1 cellular context compared by ENCODE assay signal in genomic region chr13:99200433-99201167, GRCh38.
A peak's percentile ranks its signal among the peaks of the same experiment; 100 is the strongest.
TF ChIP-seq lines count a peak whose summit lies in the region.

Gene UBAC2 (plus strand): TSS chr13:99200854. CDS start chr13:99200909, 55 bp downstream.

TF ChIP-seq in WTC11, 78 proteins besides CTCF, POLR2A, EP300 and RAD21 (continued from another document):
- TF ChIP-seq ZNF281 (CRISPR knock-in tag; IDR thresholded peaks at IDR 0.05) (peak; percentile 77; the same call in 1 of the 2 replicates), HMGA2 (CRISPR knock-in tag; IDR thresholded peaks at IDR 0.05) (0 out of 2 replicates have a peak, but pooled peaks have one; percentile 28), NFATC4 (CRISPR knock-in tag; IDR thresholded peaks at IDR 0.05) (peak; percentile 68; the same call in 1 of the 2 replicates), GTF2I (CRISPR knock-in tag; conservative IDR thresholded peaks at IDR 0.05) (no peak), ZNF317 (CRISPR knock-in tag; IDR thresholded peaks at IDR 0.05; ENCODE audit: borderline replicate concordance, low read depth) (no peak), ZNF416 (CRISPR knock-in tag; IDR thresholded peaks at IDR 0.05) (0 out of 2 replicates have a peak, but pooled peaks have one; percentile 71), MAX (CRISPR knock-in tag; IDR thresholded peaks at IDR 0.05) (peak; percentile 79), ZBTB21 (CRISPR knock-in tag; IDR thresholded peaks at IDR 0.05; ENCODE audit: borderline replicate concordance) (peak; percentile 57), ZNF138 (CRISPR knock-in tag; conservative IDR thresholded peaks at IDR 0.05) (0 out of 2 replicates have a peak, but pooled peaks have one; percentile 80), RELA (CRISPR knock-in tag; IDR thresholded peaks at IDR 0.05; ENCODE audit: borderline replicate concordance) (peak; percentile 29; the same call in 1 of the 2 replicates), USF2 (CRISPR knock-in tag; IDR thresholded peaks at IDR 0.05) (peak; percentile 15), FOXP4 (CRISPR knock-in tag; IDR thresholded peaks at IDR 0.05) (peak; percentile 70), MYBL2 (CRISPR knock-in tag; IDR thresholded peaks at IDR 0.05) (0 out of 2 replicates have a peak, but pooled peaks have one; percentile 17), ZBTB43 (CRISPR knock-in tag; IDR thresholded peaks at IDR 0.05) (no peak), ZNF512 (CRISPR knock-in tag; IDR thresholded peaks at IDR 0.05; ENCODE audit: borderline replicate concordance) (no peak), HMGXB4 (CRISPR knock-in tag; IDR thresholded peaks at IDR 0.05) (peak; percentile 95), TP53 (CRISPR knock-in tag; IDR thresholded peaks at IDR 0.05) (peak; percentile 46; the same call in 1 of the 2 replicates), ZNF396 (CRISPR knock-in tag; IDR thresholded peaks at IDR 0.05; ENCODE audit: borderline replicate concordance) (no peak), E2F5 (CRISPR knock-in tag; IDR thresholded peaks at IDR 0.05) (peak; percentile 61), EMX1 (CRISPR knock-in tag; IDR thresholded peaks at IDR 0.05) (peak; percentile 19; the same call in 1 of the 2 replicates), ELF4 (CRISPR knock-in tag; IDR thresholded peaks at IDR 0.05; ENCODE audit: low read depth) (no peak), JUN (CRISPR knock-in tag; IDR thresholded peaks at IDR 0.05) (peak; percentile 55; the same call in 1 of the 2 replicates), ETV6 (CRISPR knock-in tag; IDR thresholded peaks at IDR 0.05) (peak; percentile 48; the same call in 1 of the 2 replicates), NR3C1 (CRISPR knock-in tag; conservative IDR thresholded peaks at IDR 0.05; ENCODE audit: low read depth) (no peak), ESRRA (CRISPR knock-in tag; IDR thresholded peaks at IDR 0.05; ENCODE audit: borderline replicate concordance) (0 out of 2 replicates have a peak, but pooled peaks have one; percentile 51)
